In the genomic region with DNA sequence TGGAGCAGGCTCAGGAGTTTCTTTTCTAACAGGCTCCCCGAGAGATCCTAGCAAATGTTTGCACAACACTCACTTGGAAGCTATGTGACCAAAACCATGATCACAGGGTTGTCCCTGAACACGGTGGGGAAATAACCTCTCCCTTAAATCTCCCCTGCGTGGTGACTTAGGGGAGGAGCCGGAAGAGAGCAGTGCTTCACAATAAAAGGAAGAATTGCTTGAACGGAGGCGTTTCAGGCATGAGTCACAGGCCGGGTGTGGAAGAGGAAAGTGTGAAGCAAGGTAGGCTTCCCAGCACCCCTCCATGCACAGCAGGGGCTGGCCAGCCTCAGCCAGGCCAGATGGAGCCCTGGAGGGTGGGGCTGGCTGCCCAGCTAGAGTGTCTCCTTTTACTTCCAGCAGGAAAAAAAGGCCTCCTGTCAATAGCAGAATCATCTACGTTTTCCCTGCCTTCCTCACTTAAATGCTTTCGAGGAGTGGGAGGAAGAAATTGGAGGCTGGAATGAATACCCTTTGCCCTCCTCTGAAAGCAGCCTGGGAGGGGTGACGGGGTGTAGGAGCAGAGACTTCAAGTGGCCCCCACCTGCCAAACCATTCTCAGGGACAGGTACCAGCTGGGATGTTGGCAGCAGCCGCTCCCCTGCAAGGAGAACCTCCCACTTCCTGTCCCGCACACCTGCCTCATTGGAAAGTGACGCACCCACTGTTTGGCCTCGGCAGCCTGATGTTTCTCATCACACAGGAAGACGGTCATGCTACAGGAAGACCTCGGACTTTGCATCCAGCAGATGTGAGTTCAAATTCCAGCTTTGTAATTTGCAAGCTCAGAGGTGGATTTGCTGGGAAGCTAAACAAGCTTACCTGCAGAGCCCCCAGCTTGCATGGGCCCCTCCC, we compare ENCODE assay signal across 1 cellular context.
TF ChIP-seq lines count a peak whose summit lies in the region.

No MANE protein-coding gene starts in this region.

TF ChIP-seq in GM12878, 131 proteins besides CTCF, POLR2A, EP300 and RAD21 (continued from another document and continues in another):
- no peak for TF ChIP-seq EZH2 (IDR thresholded peaks at IDR 0.05; ENCODE audit: borderline replicate concordance, control insufficient read depth, low read depth, low read length)
- TF ChIP-seq NRF1 (conservative IDR thresholded peaks at IDR 0.05; ENCODE audit: low read depth, low read length), result no peak
- no peak for TF ChIP-seq ZBED1 (IDR thresholded peaks at IDR 0.05; ENCODE audit: borderline replicate concordance)
- no peak for TF ChIP-seq CBFB (IDR thresholded peaks at IDR 0.05; ENCODE audit: low read depth)
- no peak for TF ChIP-seq PAX5 (IDR thresholded peaks at IDR 0.05; ENCODE audit: borderline replicate concordance, low read depth, low read length)
- TF ChIP-seq, protein P1, sequence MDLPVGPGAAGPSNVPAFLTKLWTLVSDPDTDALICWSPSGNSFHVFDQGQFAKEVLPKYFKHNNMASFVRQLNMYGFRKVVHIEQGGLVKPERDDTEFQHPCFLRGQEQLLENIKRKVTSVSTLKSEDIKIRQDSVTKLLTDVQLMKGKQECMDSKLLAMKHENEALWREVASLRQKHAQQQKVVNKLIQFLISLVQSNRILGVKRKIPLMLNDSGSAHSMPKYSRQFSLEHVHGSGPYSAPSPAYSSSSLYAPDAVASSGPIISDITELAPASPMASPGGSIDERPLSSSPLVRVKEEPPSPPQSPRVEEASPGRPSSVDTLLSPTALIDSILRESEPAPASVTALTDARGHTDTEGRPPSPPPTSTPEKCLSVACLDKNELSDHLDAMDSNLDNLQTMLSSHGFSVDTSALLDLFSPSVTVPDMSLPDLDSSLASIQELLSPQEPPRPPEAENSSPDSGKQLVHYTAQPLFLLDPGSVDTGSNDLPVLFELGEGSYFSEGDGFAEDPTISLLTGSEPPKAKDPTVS (IDR thresholded peaks at IDR 0.05; ENCODE audit: low read depth, low read length), result no peak
- peak; percentile 17; the same call in 1 of the 2 replicates for TF ChIP-seq EED (IDR thresholded peaks at IDR 0.05; ENCODE audit: low read depth)
- no peak for TF ChIP-seq NR2F1 (conservative IDR thresholded peaks at IDR 0.05)
- TF ChIP-seq CBX5 (IDR thresholded peaks at IDR 0.05; ENCODE audit: low read depth), result no peak
- no peak for TF ChIP-seq BCL11A (IDR thresholded peaks at IDR 0.05; ENCODE audit: low read depth, low read length)
- no peak for TF ChIP-seq FOS (IDR thresholded peaks at IDR 0.05; ENCODE audit: borderline replicate concordance, extremely low read depth, insufficient read length)
- no peak for TF ChIP-seq ZZZ3 (IDR thresholded peaks at IDR 0.05; ENCODE audit: control insufficient read depth, insufficient read length, low read depth)
- TF ChIP-seq, protein P2, sequence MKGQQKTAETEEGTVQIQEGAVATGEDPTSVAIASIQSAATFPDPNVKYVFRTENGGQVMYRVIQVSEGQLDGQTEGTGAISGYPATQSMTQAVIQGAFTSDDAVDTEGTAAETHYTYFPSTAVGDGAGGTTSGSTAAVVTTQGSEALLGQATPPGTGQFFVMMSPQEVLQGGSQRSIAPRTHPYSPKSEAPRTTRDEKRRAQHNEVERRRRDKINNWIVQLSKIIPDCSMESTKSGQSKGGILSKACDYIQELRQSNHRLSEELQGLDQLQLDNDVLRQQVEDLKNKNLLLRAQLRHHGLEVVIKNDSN (IDR thresholded peaks at IDR 0.05; ENCODE audit: borderline replicate concordance, extremely low read length, insufficient read depth, low read depth, low read length), result no peak
- no peak for TF ChIP-seq POLR2AphosphoS5 (IDR thresholded peaks at IDR 0.05; ENCODE audit: low read length)
- TF ChIP-seq, protein P3, sequence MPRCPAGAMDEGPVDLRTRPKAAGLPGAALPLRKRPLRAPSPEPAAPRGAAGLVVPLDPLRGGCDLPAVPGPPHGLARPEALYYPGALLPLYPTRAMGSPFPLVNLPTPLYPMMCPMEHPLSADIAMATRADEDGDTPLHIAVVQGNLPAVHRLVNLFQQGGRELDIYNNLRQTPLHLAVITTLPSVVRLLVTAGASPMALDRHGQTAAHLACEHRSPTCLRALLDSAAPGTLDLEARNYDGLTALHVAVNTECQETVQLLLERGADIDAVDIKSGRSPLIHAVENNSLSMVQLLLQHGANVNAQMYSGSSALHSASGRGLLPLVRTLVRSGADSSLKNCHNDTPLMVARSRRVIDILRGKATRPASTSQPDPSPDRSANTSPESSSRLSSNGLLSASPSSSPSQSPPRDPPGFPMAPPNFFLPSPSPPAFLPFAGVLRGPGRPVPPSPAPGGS (IDR thresholded peaks at IDR 0.05; ENCODE audit: borderline replicate concordance, insufficient read depth, low read depth, low read length, poor library complexity, severe bottlenecking), result no peak
- TF ChIP-seq, protein P4, sequence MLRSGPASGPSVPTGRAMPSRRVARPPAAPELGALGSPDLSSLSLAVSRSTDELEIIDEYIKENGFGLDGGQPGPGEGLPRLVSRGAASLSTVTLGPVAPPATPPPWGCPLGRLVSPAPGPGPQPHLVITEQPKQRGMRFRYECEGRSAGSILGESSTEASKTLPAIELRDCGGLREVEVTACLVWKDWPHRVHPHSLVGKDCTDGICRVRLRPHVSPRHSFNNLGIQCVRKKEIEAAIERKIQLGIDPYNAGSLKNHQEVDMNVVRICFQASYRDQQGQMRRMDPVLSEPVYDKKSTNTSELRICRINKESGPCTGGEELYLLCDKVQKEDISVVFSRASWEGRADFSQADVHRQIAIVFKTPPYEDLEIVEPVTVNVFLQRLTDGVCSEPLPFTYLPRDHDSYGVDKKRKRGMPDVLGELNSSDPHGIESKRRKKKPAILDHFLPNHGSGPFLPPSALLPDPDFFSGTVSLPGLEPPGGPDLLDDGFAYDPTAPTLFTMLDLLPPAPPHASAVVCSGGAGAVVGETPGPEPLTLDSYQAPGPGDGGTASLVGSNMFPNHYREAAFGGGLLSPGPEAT (IDR thresholded peaks at IDR 0.05; ENCODE audit: low read depth), result no peak
- no peak for TF ChIP-seq SMAD1 (IDR thresholded peaks at IDR 0.05; ENCODE audit: low read depth, partially characterized antibody)
- TF ChIP-seq SMARCA5 (IDR thresholded peaks at IDR 0.05), result no peak
- TF ChIP-seq TBL1XR1 (IDR thresholded peaks at IDR 0.05; ENCODE audit: low read depth, low read length), result no peak
- TF ChIP-seq SREBF2 (IDR thresholded peaks at IDR 0.05; ENCODE audit: low read length), result no peak
- no peak for TF ChIP-seq ZNF274 (IDR thresholded peaks at IDR 0.05; ENCODE audit: insufficient read depth, insufficient read length)
- no peak for TF ChIP-seq HDAC6 (IDR thresholded peaks at IDR 0.05; ENCODE audit: unreplicated experiment)
- TF ChIP-seq, protein P5, sequence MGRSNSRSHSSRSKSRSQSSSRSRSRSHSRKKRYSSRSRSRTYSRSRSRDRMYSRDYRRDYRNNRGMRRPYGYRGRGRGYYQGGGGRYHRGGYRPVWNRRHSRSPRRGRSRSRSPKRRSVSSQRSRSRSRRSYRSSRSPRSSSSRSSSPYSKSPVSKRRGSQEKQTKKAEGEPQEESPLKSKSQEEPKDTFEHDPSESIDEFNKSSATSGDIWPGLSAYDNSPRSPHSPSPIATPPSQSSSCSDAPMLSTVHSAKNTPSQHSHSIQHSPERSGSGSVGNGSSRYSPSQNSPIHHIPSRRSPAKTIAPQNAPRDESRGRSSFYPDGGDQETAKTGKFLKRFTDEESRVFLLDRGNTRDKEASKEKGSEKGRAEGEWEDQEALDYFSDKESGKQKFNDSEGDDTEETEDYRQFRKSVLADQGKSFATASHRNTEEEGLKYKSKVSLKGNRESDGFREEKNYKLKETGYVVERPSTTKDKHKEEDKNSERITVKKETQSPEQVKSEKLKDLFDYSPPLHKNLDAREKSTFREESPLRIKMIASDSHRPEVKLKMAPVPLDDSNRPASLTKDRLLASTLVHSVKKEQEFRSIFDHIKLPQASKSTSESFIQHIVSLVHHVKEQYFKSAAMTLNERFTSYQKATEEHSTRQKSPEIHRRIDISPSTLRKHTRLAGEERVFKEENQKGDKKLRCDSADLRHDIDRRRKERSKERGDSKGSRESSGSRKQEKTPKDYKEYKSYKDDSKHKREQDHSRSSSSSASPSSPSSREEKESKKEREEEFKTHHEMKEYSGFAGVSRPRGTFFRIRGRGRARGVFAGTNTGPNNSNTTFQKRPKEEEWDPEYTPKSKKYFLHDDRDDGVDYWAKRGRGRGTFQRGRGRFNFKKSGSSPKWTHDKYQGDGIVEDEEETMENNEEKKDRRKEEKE (IDR thresholded peaks at IDR 0.05), result no peak
- no peak for TF ChIP-seq STAT1 (conservative IDR thresholded peaks at IDR 0.05)
- no peak for TF ChIP-seq RCOR1 (conservative IDR thresholded peaks at IDR 0.05; ENCODE audit: low read depth, low read length)
- TF ChIP-seq FOXM1 (IDR thresholded peaks at IDR 0.05; ENCODE audit: low read depth, low read length), result no peak
- TF ChIP-seq, protein P6, sequence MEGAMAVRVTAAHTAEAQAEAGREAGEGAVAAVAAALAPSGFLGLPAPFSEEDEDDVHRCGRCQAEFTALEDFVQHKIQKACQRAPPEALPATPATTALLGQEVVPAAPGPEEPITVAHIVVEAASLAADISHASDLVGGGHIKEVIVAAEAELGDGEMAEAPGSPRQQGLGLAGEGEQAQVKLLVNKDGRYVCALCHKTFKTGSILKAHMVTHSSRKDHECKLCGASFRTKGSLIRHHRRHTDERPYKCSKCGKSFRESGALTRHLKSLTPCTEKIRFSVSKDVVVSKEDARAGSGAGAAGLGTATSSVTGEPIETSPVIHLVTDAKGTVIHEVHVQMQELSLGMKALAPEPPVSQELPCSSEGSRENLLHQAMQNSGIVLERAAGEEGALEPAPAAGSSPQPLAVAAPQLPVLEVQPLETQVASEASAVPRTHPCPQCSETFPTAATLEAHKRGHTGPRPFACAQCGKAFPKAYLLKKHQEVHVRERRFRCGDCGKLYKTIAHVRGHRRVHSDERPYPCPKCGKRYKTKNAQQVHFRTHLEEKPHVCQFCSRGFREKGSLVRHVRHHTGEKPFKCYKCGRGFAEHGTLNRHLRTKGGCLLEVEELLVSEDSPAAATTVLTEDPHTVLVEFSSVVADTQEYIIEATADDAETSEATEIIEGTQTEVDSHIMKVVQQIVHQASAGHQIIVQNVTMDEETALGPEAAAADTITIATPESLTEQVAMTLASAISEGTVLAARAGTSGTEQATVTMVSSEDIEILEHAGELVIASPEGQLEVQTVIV (IDR thresholded peaks at IDR 0.05; ENCODE audit: borderline replicate concordance, partially characterized antibody), result no peak
- no peak for TF ChIP-seq TAF1 (IDR thresholded peaks at IDR 0.05; ENCODE audit: borderline replicate concordance, low read depth, low read length)
- no peak for TF ChIP-seq BRCA1 (IDR thresholded peaks at IDR 0.05; ENCODE audit: low read depth, low read length)
- peak; percentile 27; the same call in 1 of the 2 replicates for TF ChIP-seq CREM (IDR thresholded peaks at IDR 0.05; ENCODE audit: low read depth)
- TF ChIP-seq RBBP5 (conservative IDR thresholded peaks at IDR 0.05), result no peak
- TF ChIP-seq MTA2 (IDR thresholded peaks at IDR 0.05; ENCODE audit: low read depth), result peak; percentile 45; the same call in 1 of the 2 replicates
- no peak for TF ChIP-seq PAX8 (IDR thresholded peaks at IDR 0.05)
- peak in 1 of 2 experiments; percentile 18; a peak in 1 of 3 replicates for TF ChIP-seq EGR1 (IDR thresholded peaks at IDR 0.05; ENCODE audit: borderline replicate concordance in 1 of 2, low read depth in 2 of 2, low read length in 2 of 2)
- no peak for TF ChIP-seq KLF5 (IDR thresholded peaks at IDR 0.05; ENCODE audit: partially characterized antibody)
- TF ChIP-seq NBN (IDR thresholded peaks at IDR 0.05), result no peak
- no peak for TF ChIP-seq JUND (IDR thresholded peaks at IDR 0.05; ENCODE audit: low read depth, low read length)
- TF ChIP-seq PML (IDR thresholded peaks at IDR 0.05; ENCODE audit: low read length), result no peak
- TF ChIP-seq NR2C1 (IDR thresholded peaks at IDR 0.05), result no peak
- TF ChIP-seq, protein P7, sequence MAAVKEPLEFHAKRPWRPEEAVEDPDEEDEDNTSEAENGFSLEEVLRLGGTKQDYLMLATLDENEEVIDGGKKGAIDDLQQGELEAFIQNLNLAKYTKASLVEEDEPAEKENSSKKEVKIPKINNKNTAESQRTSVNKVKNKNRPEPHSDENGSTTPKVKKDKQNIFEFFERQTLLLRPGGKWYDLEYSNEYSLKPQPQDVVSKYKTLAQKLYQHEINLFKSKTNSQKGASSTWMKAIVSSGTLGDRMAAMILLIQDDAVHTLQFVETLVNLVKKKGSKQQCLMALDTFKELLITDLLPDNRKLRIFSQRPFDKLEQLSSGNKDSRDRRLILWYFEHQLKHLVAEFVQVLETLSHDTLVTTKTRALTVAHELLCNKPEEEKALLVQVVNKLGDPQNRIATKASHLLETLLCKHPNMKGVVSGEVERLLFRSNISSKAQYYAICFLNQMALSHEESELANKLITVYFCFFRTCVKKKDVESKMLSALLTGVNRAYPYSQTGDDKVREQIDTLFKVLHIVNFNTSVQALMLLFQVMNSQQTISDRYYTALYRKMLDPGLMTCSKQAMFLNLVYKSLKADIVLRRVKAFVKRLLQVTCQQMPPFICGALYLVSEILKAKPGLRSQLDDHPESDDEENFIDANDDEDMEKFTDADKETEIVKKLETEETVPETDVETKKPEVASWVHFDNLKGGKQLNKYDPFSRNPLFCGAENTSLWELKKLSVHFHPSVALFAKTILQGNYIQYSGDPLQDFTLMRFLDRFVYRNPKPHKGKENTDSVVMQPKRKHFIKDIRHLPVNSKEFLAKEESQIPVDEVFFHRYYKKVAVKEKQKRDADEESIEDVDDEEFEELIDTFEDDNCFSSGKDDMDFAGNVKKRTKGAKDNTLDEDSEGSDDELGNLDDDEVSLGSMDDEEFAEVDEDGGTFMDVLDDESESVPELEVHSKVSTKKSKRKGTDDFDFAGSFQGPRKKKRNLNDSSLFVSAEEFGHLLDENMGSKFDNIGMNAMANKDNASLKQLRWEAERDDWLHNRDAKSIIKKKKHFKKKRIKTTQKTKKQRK (IDR thresholded peaks at IDR 0.05; ENCODE audit: low read depth, low read length), result no peak
- no peak for TF ChIP-seq CBX3 (IDR thresholded peaks at IDR 0.05; ENCODE audit: borderline replicate concordance, low read depth)
- peak; percentile 15; the same call in 1 of the 2 replicates for TF ChIP-seq ATF7 (IDR thresholded peaks at IDR 0.05; ENCODE audit: low read depth)
- TF ChIP-seq, protein P8, sequence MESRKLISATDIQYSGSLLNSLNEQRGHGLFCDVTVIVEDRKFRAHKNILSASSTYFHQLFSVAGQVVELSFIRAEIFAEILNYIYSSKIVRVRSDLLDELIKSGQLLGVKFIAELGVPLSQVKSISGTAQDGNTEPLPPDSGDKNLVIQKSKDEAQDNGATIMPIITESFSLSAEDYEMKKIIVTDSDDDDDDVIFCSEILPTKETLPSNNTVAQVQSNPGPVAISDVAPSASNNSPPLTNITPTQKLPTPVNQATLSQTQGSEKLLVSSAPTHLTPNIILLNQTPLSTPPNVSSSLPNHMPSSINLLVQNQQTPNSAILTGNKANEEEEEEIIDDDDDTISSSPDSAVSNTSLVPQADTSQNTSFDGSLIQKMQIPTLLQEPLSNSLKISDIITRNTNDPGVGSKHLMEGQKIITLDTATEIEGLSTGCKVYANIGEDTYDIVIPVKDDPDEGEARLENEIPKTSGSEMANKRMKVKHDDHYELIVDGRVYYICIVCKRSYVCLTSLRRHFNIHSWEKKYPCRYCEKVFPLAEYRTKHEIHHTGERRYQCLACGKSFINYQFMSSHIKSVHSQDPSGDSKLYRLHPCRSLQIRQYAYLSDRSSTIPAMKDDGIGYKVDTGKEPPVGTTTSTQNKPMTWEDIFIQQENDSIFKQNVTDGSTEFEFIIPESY (IDR thresholded peaks at IDR 0.05), result no peak
- TF ChIP-seq CHD4 (IDR thresholded peaks at IDR 0.05), result no peak
